In genomic region chr6:89637960-89638319, GRCh38 we compare ENCODE assay signal across 8 cellular contexts. TPM values are rescaled to one million over a fixed set of nuclear protein-coding genes. Genes with fewer than 3 reads are reported as not detected.
DNase-seq lines count a peak whose midpoint lies in the region; ATAC-seq and TF ChIP-seq lines count a peak whose summit lies in the region.

No MANE protein-coding gene starts in this region.

- H3K4me3 Mint-ChIP-seq in CD4-positive, alpha-beta memory T cell: peak overlapping the region; percentile 95 to 98 (median 96)

- H3K4me1 Mint-ChIP-seq in CD4-positive, alpha-beta memory T cell: peaks cover 20 to 45% (median 29%) of the 10 kb centered on the region in 4 donors

- H3K4me1 ChIP-seq in CD4-positive, alpha-beta memory T cell (ENCODE audit: insufficient read depth, low read length): peaks cover 18% of the 10 kb centered on the region
- H3K4me1 ChIP-seq in adrenal gland (replicated peaks in 1 of 2): peaks cover 0 to 15% of the 10 kb centered on the region in 2 donors
- peaks cover 0 to 15% (median 5%) of the 10 kb centered on the region in 4 donors for H3K4me1 ChIP-seq in right lobe of liver
- H3K4me1 ChIP-seq in transverse colon: peaks cover 7 to 36% (median 22%) of the 10 kb centered on the region in 4 donors

- peaks cover 0 to 3% (median 0%) of the 10 kb centered on the region in 8 donors for H3K9me3 Mint-ChIP-seq in CD4-positive, alpha-beta memory T cell

- no peaks in the 10 kb centered on the region for H3K27me3 Mint-ChIP-seq in CD4-positive, alpha-beta memory T cell

- no peaks in the 10 kb centered on the region for H3K9me3 ChIP-seq in CD4-positive, alpha-beta memory T cell (ENCODE audit: control insufficient read depth in 1 of 2, low read length in 2 of 2)
- no peaks in the 10 kb centered on the region for H3K9me3 ChIP-seq in adrenal gland (replicated peaks in 1 of 3)
- no peaks in the 10 kb centered on the region for H3K9me3 ChIP-seq in right lobe of liver
- H3K9me3 ChIP-seq in transverse colon: no peaks in the 10 kb centered on the region

- H3K36me3 ChIP-seq in CD4-positive, alpha-beta memory T cell (ENCODE audit: insufficient read depth, low read length): peaks cover 3% of the 10 kb centered on the region
- peaks cover 0 to 8% of the 10 kb centered on the region in 2 donors for H3K36me3 ChIP-seq in adrenal gland (replicated peaks in 1 of 2)
- peaks cover 0 to 6% (median 3%) of the 10 kb centered on the region in 4 donors for H3K36me3 ChIP-seq in right lobe of liver
- H3K36me3 ChIP-seq in transverse colon: peaks cover 0 to 8% (median 0%) of the 10 kb centered on the region in 4 donors

- no peaks in the 10 kb centered on the region for H3K27me3 ChIP-seq in CD4-positive, alpha-beta memory T cell (ENCODE audit: insufficient read depth, low read length)
- H3K27me3 ChIP-seq in adrenal gland (no peaks in the 10 kb centered on the region), right lobe of liver (no peaks in the 10 kb centered on the region), transverse colon (no peaks in the 10 kb centered on the region)

- peak overlapping the region; percentile 98 to 100 (median 99) for H3K27ac Mint-ChIP-seq in CD4-positive, alpha-beta memory T cell

- H3K36me3 Mint-ChIP-seq in CD4-positive, alpha-beta memory T cell: peaks cover 24 to 44% of the 10 kb centered on the region in 2 donors

- WGBS in adrenal gland, 4 donors: 20 to 24% (median 22%) methylated on average over 7 of the region's 7 CpGs
- WGBS in right lobe of liver (ENCODE audit: insufficient coverage, low coverage, low lambda C conversion rate, missing lambda C conversion rate): 17% methylated on average over 7 of the region's 7 CpGs
- 11 to 25% methylated on average over 1 to 7 of the region's 7 CpGs for WGBS in transverse colon (ENCODE audit: low coverage in 1 of 2), 2 donors

- TF ChIP-seq POLR2A in adrenal gland (IDR thresholded peaks at IDR 0.05) (no peak), right lobe of liver (IDR thresholded peaks at IDR 0.05) (no peak), transverse colon (IDR thresholded peaks at IDR 0.05) (no peak)

- H3K4me3 ChIP-seq in CD4-positive, alpha-beta memory T cell (ENCODE audit: low read length in 2 of 2): peak overlapping the region; percentile 97 to 99
- H3K4me3 ChIP-seq in adrenal gland (peak overlapping the region in 2 of 4 donors; percentile 61 to 73), right lobe of liver (peak overlapping the region; percentile 73 to 96 (median 79)), transverse colon (peak overlapping the region; percentile 44 to 84 (median 62))

- intact Hi-C loops in CD4-positive, alpha-beta memory T cell (cut with micrococcal nuclease): loop anchor here (1.0 to 2.0 kb wide), 4 partner anchors 181 to 949 kb away; partner anchors contain the start of genes MAP3K7, MDN1 and RNGTT
- intact Hi-C loops in adrenal gland (cut with DNase I) (no loop called here), right lobe of liver (cut with DNase I) (no loop called here), transverse colon (cut with DNase I; ENCODE audit: low total_unique reads) (no loop called here)

- POLR2A ChIA-PET in CD4-positive, alpha-beta memory T cell (lab: Charles Lee; ENCODE audit: partially characterized antibody): interaction anchor here (0.7 to 2.4 kb wide), 11 partner anchors 11 to 949 kb away, joined by 3 to 21 read pairs (median 4); partner anchors contain the start of genes MAP3K7, MDN1, PM20D2 and PNRC1

- peak overlapping the region; percentile 95 for H3K27ac ChIP-seq in CD4-positive, alpha-beta memory T cell (ENCODE audit: low read depth, low read length)
- H3K27ac ChIP-seq in adrenal gland: peak overlapping the region; percentile 69 to 90 (median 84)
- peak overlapping the region; percentile 81 to 89 (median 82) for H3K27ac ChIP-seq in right lobe of liver
- H3K27ac ChIP-seq in transverse colon: peak overlapping the region; percentile 88 to 95 (median 91)

- in situ Hi-C loops in transverse colon (cut with MboI; ENCODE audit: low pct_ligation_motif_present in 1 of 4, low pct_unique_long_range_greater_than_20kb in 1 of 4, low sequenced_read_pairs in 3 of 4): no loop called here

- TF ChIP-seq CTCF in adrenal gland (IDR thresholded peaks at IDR 0.05) (no peak), right lobe of liver (IDR thresholded peaks at IDR 0.05) (no peak), transverse colon (IDR thresholded peaks at IDR 0.05) (no peak)

- ATAC-seq in HG02840 (IDR thresholded peaks at IDR 0.05; ENCODE audit: low FRiP score, unreplicated experiment) (peak; percentile 5), right lobe of liver (peak in 2 of 4 donors; percentile 1 to 3), GM21526 (IDR thresholded peaks at IDR 0.05; ENCODE audit: low FRiP score, unreplicated experiment) (no peak)

- DNase-seq in CD4-positive, alpha-beta memory T cell: no peak
- DNase-seq in adrenal gland: no peak
- DNase-seq in right lobe of liver: no peak
- no peak for DNase-seq in transverse colon
- DNase-seq in globus pallidus (ENCODE audit: low spot score): no peak
- DNase-seq in NCI-H1048 (lab: John Stamatoyannopoulos, UW): no peak

- TF ChIP-seq EP300 in transverse colon (IDR thresholded peaks at IDR 0.05; ENCODE audit: low read depth): no peak

- CTCF ChIA-PET in CD4-positive, alpha-beta memory T cell (lab: Charles Lee; ENCODE audit: partially characterized antibody): interaction anchor here (0.9 to 2.6 kb wide), 7 partner anchors 10 to 266 kb away, joined by 3 to 6 read pairs (median 4); partner anchors contain the start of gene ANKRD6

RNA-seq across cellular contexts. Expression of gene LYRM2, which starts 0.6 kb away (rescaled TPM):
- total RNA-seq in CD4-positive, alpha-beta memory T cell: 10 to 100 TPM; 31.8 to 36.7 TPM
- 10 to 100 TPM; 73.1 to 73.3 TPM for polyA plus RNA-seq in CD4-positive, alpha-beta memory T cell
- total RNA-seq in adrenal gland (10 to 100 TPM; 22.7 to 68.2 (median 40.3) TPM), right lobe of liver (10 to 100 TPM; 10.8 to 16.3 (median 12.8) TPM), transverse colon (10 to 100 TPM in 3 of 4 donors, 1 to 10 TPM in 1; 7.1 to 17.8 (median 16.4) TPM)
- 10 to 100 TPM; 10.2 to 97.7 (median 14.7) TPM for polyA plus RNA-seq in adrenal gland
